9 cellular contexts compared by ENCODE assay signal in genomic region chr3:42613462-42613861, GRCh38. TPM values are rescaled to one million over a fixed set of nuclear protein-coding genes. Genes with fewer than 3 reads are reported as not detected.
DNase-seq lines count a peak whose midpoint lies in the region; ATAC-seq and TF ChIP-seq lines count a peak whose summit lies in the region.
"Had no signal": no experiment of that assay in that cellular context is flagged by ENCODE, and none has a peak within 500 bp of the region (broad histone marks: within the 10 kb centered on the region; RNA-seq: fewer than 3 reads in every experiment).

No MANE protein-coding gene starts in this region.

- H3K4me1 ChIP-seq in GM23248 (ENCODE audit: insufficient read depth) (peaks cover 10% of the 10 kb centered on the region; the same call in 1 of the 2 replicates), adrenal gland (replicated peaks in 1 of 2) (peaks cover 18 to 54% of the 10 kb centered on the region in 2 donors)

- H3K36me3 Mint-ChIP-seq in memory B cell, result peaks cover 11% of the 10 kb centered on the region

- no peaks in the 10 kb centered on the region for H3K9me2 ChIP-seq in GM23248 (ENCODE audit: insufficient read depth)

- H3K27me3 Mint-ChIP-seq in memory B cell, result no peaks in the 10 kb centered on the region

- H3K4me3 Mint-ChIP-seq in memory B cell, result peak overlapping the region; percentile 0

- peak in 5 of 6 experiments; percentile 29 to 54 (median 37) for TF ChIP-seq CTCF in adrenal gland (IDR thresholded peaks at IDR 0.05)

- peak; percentile 65 for ATAC-seq in memory B cell (ENCODE audit: low read depth)
- ATAC-seq in HG02970 (IDR thresholded peaks at IDR 0.05; ENCODE audit: low FRiP score, unreplicated experiment), result no peak

- intact Hi-C loops in adrenal gland (cut with DNase I), result no loop called here

- WGBS in GM23248 (ENCODE audit: low coverage in 1 of 2, low lambda C conversion rate in 2 of 2, missing lambda C conversion rate in 2 of 2), 2 experiments, result 75 to 80% methylated on average over 2 of the region's 2 CpGs
- WGBS in adrenal gland, 4 donors, result 88 to 93% (median 90%) methylated on average over 2 of the region's 2 CpGs

- H3K4me1 Mint-ChIP-seq in memory B cell, result peaks cover 24% of the 10 kb centered on the region

- H3F3A ChIP-seq in GM23248 (ENCODE audit: insufficient read depth), result no peaks in the 10 kb centered on the region

- H4K20me1 ChIP-seq in GM23248 (ENCODE audit: insufficient read depth), result no peaks in the 10 kb centered on the region; the same call in 1 of the 2 replicates

- H3K27ac ChIP-seq in GM23248 (no peak overlapping the region), adrenal gland (peak overlapping the region in 1 of 5 donors; percentile 4)

- H2AFZ ChIP-seq in GM23248, result no peak overlapping the region

- H3K36me3 ChIP-seq in GM23248 (ENCODE audit: low read depth) (0 out of 2 replicates have a peak, but pooled peaks cover 6% of the 10 kb centered on the region), adrenal gland (replicated peaks in 1 of 2) (peaks cover 0 to under 1% of the 10 kb centered on the region in 2 donors)

- no peak for TF ChIP-seq POLR2A in adrenal gland (IDR thresholded peaks at IDR 0.05)

- in situ Hi-C loops in GM23248 (cut with MboI), result no loop called here

- H3K9me3 Mint-ChIP-seq in memory B cell, result no peaks in the 10 kb centered on the region

- peaks cover 100% of the 10 kb centered on the region for H3K79me2 ChIP-seq in GM23248 (ENCODE audit: insufficient read depth)

- H3K4me2 ChIP-seq in GM23248 (ENCODE audit: unreplicated experiment), result no peak overlapping the region

- H3K9ac ChIP-seq in GM23248, result no peak overlapping the region

- H3K9me3 ChIP-seq in GM23248 (ENCODE audit: low read depth), result no peaks in the 10 kb centered on the region
- H3K9me3 ChIP-seq in adrenal gland (replicated peaks in 1 of 3), result no peaks in the 10 kb centered on the region

- DNase-seq in AML-193 (lab: John Stamatoyannopoulos, UW) (peak; percentile 26 to 54), GM23248 (peak; percentile 38), adrenal gland (no peak), memory B cell (ENCODE audit: low spot score in 2 of 2) (no peak), NCI-H187 (lab: John Stamatoyannopoulos, UW) (no peak), NCI-H526 treated with DMSO at 0.1 percent for 48 hours (lab: John Stamatoyannopoulos, UW) (no peak), H4 (ENCODE audit: low spot score) (no peak)

- peak overlapping the region; percentile 58 for H3K27ac Mint-ChIP-seq in memory B cell

- H3K27me3 ChIP-seq in GM23248 (replicated peaks; ENCODE audit: insufficient read depth), result no peaks in the 10 kb centered on the region
- H3K27me3 ChIP-seq in adrenal gland, result no peaks in the 10 kb centered on the region

- H3K4me3 ChIP-seq in GM23248, result no peak overlapping the region
- H3K4me3 ChIP-seq in adrenal gland, result no peak overlapping the region
- H3K4me3 ChIP-seq: skin epidermis had no signal

RNA-seq across cellular contexts. Expression of gene NKTR, which starts 13.0 kb away (rescaled TPM):
- total RNA-seq in GM23248 (2014; rRNA removed; shearing (Covaris generic)), result 26.0 and 41.9 TPM in 2 replicates
- 25.8 and 32.6 TPM in 2 replicates for polyA plus RNA-seq in GM23248 (2016; fragmentation: Nextera tagmentation; extraction: Ambion mirVana)
- 100 to 1,000 TPM in 2 of 8 donors, 10 to 100 TPM in 6; 12.7 to 114 (median 49.4) TPM for total RNA-seq in adrenal gland
- polyA plus RNA-seq in adrenal gland, result 10 to 100 TPM; 34.3 to 64.7 (median 47.5) TPM
- total RNA-seq in H4 (2014; rRNA removed; shearing (Covaris generic)), result 3.8 and 6.2 TPM in 2 replicates

RNA-seq across cellular contexts. Expression of gene SS18L2, which starts 22.8 kb away (rescaled TPM):
- total RNA-seq in GM23248 (2014; rRNA removed; shearing (Covaris generic)), result 11.1 and 23.5 TPM in 2 replicates
- polyA plus RNA-seq in GM23248 (2016; fragmentation: Nextera tagmentation; extraction: Ambion mirVana) (46.9 and 49.1 TPM in 2 replicates), adrenal gland (10 to 100 TPM; 25.8 to 43.0 (median 35.4) TPM)
- 10 to 100 TPM; 14.2 to 31.2 (median 19.4) TPM for total RNA-seq in adrenal gland
- 32.2 and 41.9 TPM in 2 replicates for total RNA-seq in H4 (2014; rRNA removed; shearing (Covaris generic))

RNA-seq across cellular contexts. Expression of gene SEC22C, which starts 31.7 kb away (rescaled TPM):
- total RNA-seq in GM23248 (2014; rRNA removed; shearing (Covaris generic)), result 67.3 and 80.1 TPM in 2 replicates
- polyA plus RNA-seq in GM23248 (2016; fragmentation: Nextera tagmentation; extraction: Ambion mirVana) (55.9 and 56.9 TPM in 2 replicates), adrenal gland (10 to 100 TPM; 13.7 to 43.1 (median 19.6) TPM)
- total RNA-seq in adrenal gland, result 10 to 100 TPM; 37.0 to 65.7 (median 43.0) TPM
- 42.4 and 48.1 TPM in 2 replicates for total RNA-seq in H4 (2014; rRNA removed; shearing (Covaris generic))

RNA-seq across cellular contexts. Expression of gene ZBTB47, which starts 40.0 kb away (rescaled TPM):
- total RNA-seq in GM23248 (2014; rRNA removed; shearing (Covaris generic)), result 65.4 and 72.8 TPM in 2 replicates
- polyA plus RNA-seq in GM23248 (2016; fragmentation: Nextera tagmentation; extraction: Ambion mirVana) (5.2 TPM in 2 replicates), adrenal gland (10 to 100 TPM in 2 of 3 donors, 1 to 10 TPM in 1; 7.0 to 23.6 (median 13.3) TPM)
- total RNA-seq in adrenal gland, result 10 to 100 TPM; 21.6 to 39.4 (median 30.1) TPM
- total RNA-seq in H4 (2014; rRNA removed; shearing (Covaris generic)), result 1.9 and 3.8 TPM in 2 replicates

Comparison
In these comparisons a context has a peak if more than half of its experiments do, and no peak if none do; other contexts are left out.
1. DNase-seq: peak in AML-193 (2 of 2) and GM23248 (single experiment); none in adrenal gland (0 of 7), memory B cell (0 of 2), NCI-H187 (0 of 2), NCI-H526 treated with DMSO at 0.1 percent for 48 hours (single experiment) and H4 (single experiment).